Comparison of ENCODE assay signal across 20 cellular contexts in the genomic region with DNA sequence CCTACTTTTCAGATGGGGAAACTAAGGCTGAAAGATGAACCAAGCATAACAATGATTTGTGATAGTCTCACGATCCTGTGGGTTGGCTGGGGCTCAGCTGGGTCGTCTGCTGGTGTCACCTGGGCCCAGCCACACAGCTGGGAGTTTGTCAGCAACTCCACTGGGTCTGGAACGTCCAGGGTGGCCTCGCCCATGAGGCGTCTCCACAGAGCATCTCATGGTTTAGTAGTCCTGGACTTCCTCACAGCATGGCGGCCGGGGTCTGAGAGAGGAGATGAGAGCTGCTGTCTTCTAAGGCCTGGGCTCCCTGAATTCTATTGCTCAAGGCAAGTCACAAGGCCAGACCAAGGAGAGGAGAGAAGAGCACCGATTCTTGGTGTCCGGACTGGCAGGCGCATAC. TPM values are rescaled to one million over a fixed set of nuclear protein-coding genes. Genes with fewer than 3 reads are reported as not detected.
A peak's percentile ranks its signal among the peaks of the same experiment; 100 is the strongest.
DNase-seq lines count a peak whose midpoint lies in the region; ATAC-seq and TF ChIP-seq lines count a peak whose summit lies in the region.
"Had no signal": no experiment of that assay in that cellular context is flagged by ENCODE, and none has a peak within 500 bp of the region (broad histone marks: within the 10 kb centered on the region; RNA-seq: fewer than 3 reads in every experiment).

No MANE protein-coding gene starts in this region.

- no peaks in the 10 kb centered on the region for H4K20me1 ChIP-seq in neural progenitor cell (ENCODE audit: low read depth)
- H4K20me1 ChIP-seq: BLaER1 treated with 17β-estradiol and CSF1 and Interleukin-3, amounts not matched to agents 10 nM and 100 nM had no signal

- TF ChIP-seq CTCF in WERI-Rb-1 (IDR thresholded peaks at IDR 0.05; ENCODE audit: low read depth, low read length) (no peak), glutamatergic neuron (IDR thresholded peaks at IDR 0.05; ENCODE audit: partially characterized antibody, unreplicated experiment) (no peak), neural progenitor cell (IDR thresholded peaks at IDR 0.05) (no peak), type B pancreatic cell (conservative IDR thresholded peaks at IDR 0.05) (no peak)

- H3K4me3 Mint-ChIP-seq in glutamatergic neuron (ENCODE audit: unreplicated experiment), result peak overlapping the region; percentile 36
- no peak overlapping the region for H3K4me3 Mint-ChIP-seq in neural progenitor cell
- H3K4me3 Mint-ChIP-seq in stimulated activated naive B cell treated with anti-CD40 and anti-IgM and Interleukin-4, amounts not matched to agents 10 μg/mL and 1 μg/mL and 100 μg/mL, for 72 hours, result no peak overlapping the region
- no peak overlapping the region for H3K4me3 Mint-ChIP-seq in type B pancreatic cell
- H3K4me3 Mint-ChIP-seq: B cell; CD4-positive, alpha-beta T cell; CD8-positive, alpha-beta T cell had no signal

- no peaks in the 10 kb centered on the region for H3K79me2 ChIP-seq in neural progenitor cell (ENCODE audit: low read depth)

- H3K4me2 ChIP-seq in neural progenitor cell, result no peak overlapping the region
- H3K4me2 ChIP-seq: A549; BLaER1 treated with 17β-estradiol and CSF1 and Interleukin-3, amounts not matched to agents 10 nM and 100 nM had no signal

- H3K4me1 Mint-ChIP-seq in glutamatergic neuron (ENCODE audit: low read depth, unreplicated experiment) (peaks cover 4% of the 10 kb centered on the region), neural progenitor cell (peaks cover 22% of the 10 kb centered on the region), type B pancreatic cell (ENCODE audit: unreplicated experiment) (peaks cover 14% of the 10 kb centered on the region)
- H3K4me1 Mint-ChIP-seq in stimulated activated naive B cell treated with anti-CD40 and anti-IgM and Interleukin-4, amounts not matched to agents 10 μg/mL and 1 μg/mL and 100 μg/mL, for 72 hours, result no peaks in the 10 kb centered on the region
- H3K4me1 Mint-ChIP-seq: B cell had no signal

- DNase-seq in WERI-Rb-1 (no peak), glutamatergic neuron (no peak), neural progenitor cell (ENCODE audit: low spot score) (no peak), type B pancreatic cell (ENCODE audit: extremely low spot score, unreplicated experiment) (no peak)
- DNase-seq in stimulated activated naive B cell treated with anti-CD40 and anti-IgM and Interleukin-4, amounts not matched to agents 10 μg/mL and 1 μg/mL and 100 μg/mL, for 72 hours, result no peak
- DNase-seq: AML-193; Caco-2; Calu3; CD4-positive, alpha-beta T cell; CD8-positive, alpha-beta T cell; DMS79 treated with DMSO at 0.1 percent for 48 hours; GF-D8 had no signal

- no peak overlapping the region for H2AFZ ChIP-seq in neural progenitor cell (replicated peaks)

- peak overlapping the region; percentile 85 for H3K27ac ChIP-seq in WERI-Rb-1
- no peak overlapping the region for H3K27ac ChIP-seq in neural progenitor cell
- H3K27ac ChIP-seq: 22Rv1; A549; BLaER1 treated with 17β-estradiol and CSF1 and Interleukin-3, amounts not matched to agents 10 nM and 100 nM; C4-2B had no signal

- peaks cover 3% of the 10 kb centered on the region for H3K27me3 Mint-ChIP-seq in glutamatergic neuron (ENCODE audit: unreplicated experiment)
- peaks cover 5% of the 10 kb centered on the region for H3K27me3 Mint-ChIP-seq in neural progenitor cell (ENCODE audit: insufficient read depth, low read depth)
- peaks cover 0 to 3% of the 10 kb centered on the region in 2 donors for H3K27me3 Mint-ChIP-seq in stimulated activated naive B cell treated with anti-CD40 and anti-IgM and Interleukin-4, amounts not matched to agents 10 μg/mL and 1 μg/mL and 100 μg/mL, for 72 hours
- peaks cover 16% of the 10 kb centered on the region for H3K27me3 Mint-ChIP-seq in type B pancreatic cell

- H3K27ac Mint-ChIP-seq in glutamatergic neuron (ENCODE audit: unreplicated experiment) (peak overlapping the region; percentile 46), neural progenitor cell (peak overlapping the region; percentile 76), type B pancreatic cell (no peak overlapping the region)
- peak overlapping the region; percentile 32 for H3K27ac Mint-ChIP-seq in stimulated activated naive B cell treated with anti-CD40 and anti-IgM and Interleukin-4, amounts not matched to agents 10 μg/mL and 1 μg/mL and 100 μg/mL, for 72 hours
- H3K27ac Mint-ChIP-seq: B cell; CD4-positive, alpha-beta T cell; CD8-positive, alpha-beta T cell had no signal

- H3K36me3 Mint-ChIP-seq in glutamatergic neuron (ENCODE audit: unreplicated experiment), result no peaks in the 10 kb centered on the region
- no peaks in the 10 kb centered on the region for H3K36me3 Mint-ChIP-seq in neural progenitor cell
- no peaks in the 10 kb centered on the region for H3K36me3 Mint-ChIP-seq in stimulated activated naive B cell treated with anti-CD40 and anti-IgM and Interleukin-4, amounts not matched to agents 10 μg/mL and 1 μg/mL and 100 μg/mL, for 72 hours
- no peaks in the 10 kb centered on the region for H3K36me3 Mint-ChIP-seq in type B pancreatic cell
- H3K36me3 Mint-ChIP-seq: CD8-positive, alpha-beta T cell had no signal

- H3K4me3 ChIP-seq in WERI-Rb-1 (ENCODE audit: low read depth, low read length) (no peak overlapping the region), neural progenitor cell (no peak overlapping the region)
- H3K4me3 ChIP-seq: A549; BLaER1 treated with 17β-estradiol and CSF1 and Interleukin-3, amounts not matched to agents 10 nM and 100 nM had no signal

- H3K36me3 ChIP-seq in WERI-Rb-1 (no peaks in the 10 kb centered on the region), neural progenitor cell (no peaks in the 10 kb centered on the region)
- H3K36me3 ChIP-seq: BLaER1 treated with 17β-estradiol and CSF1 and Interleukin-3, amounts not matched to agents 10 nM and 100 nM had no signal

- H3K27me3 ChIP-seq in WERI-Rb-1 (ENCODE audit: insufficient read depth, low read depth, severe bottlenecking), result no peaks in the 10 kb centered on the region
- H3K27me3 ChIP-seq in neural progenitor cell, result no peaks in the 10 kb centered on the region
- H3K27me3 ChIP-seq: BLaER1 treated with 17β-estradiol and CSF1 and Interleukin-3, amounts not matched to agents 10 nM and 100 nM had no signal

- H3K4me1 ChIP-seq in neural progenitor cell, result no peaks in the 10 kb centered on the region
- H3K4me1 ChIP-seq: A549 had no signal

- H3K9me3 Mint-ChIP-seq in glutamatergic neuron (ENCODE audit: unreplicated experiment), result peaks cover 8% of the 10 kb centered on the region
- H3K9me3 Mint-ChIP-seq in neural progenitor cell, result no peaks in the 10 kb centered on the region
- H3K9me3 Mint-ChIP-seq in stimulated activated naive B cell treated with anti-CD40 and anti-IgM and Interleukin-4, amounts not matched to agents 10 μg/mL and 1 μg/mL and 100 μg/mL, for 72 hours, result peaks cover 0 to 2% of the 10 kb centered on the region in 2 donors
- H3K9me3 Mint-ChIP-seq in type B pancreatic cell, result no peaks in the 10 kb centered on the region
- H3K9me3 Mint-ChIP-seq: CD4-positive, alpha-beta T cell; CD8-positive, alpha-beta T cell had no signal

- no peak for ATAC-seq in stimulated activated naive B cell treated with anti-CD40 and anti-IgM and Interleukin-4, amounts not matched to agents 10 μg/mL and 1 μg/mL and 100 μg/mL, for 72 hours (replicated peaks)
- no peak for ATAC-seq in GM21515 (IDR thresholded peaks at IDR 0.05; ENCODE audit: unreplicated experiment)
- ATAC-seq in GM18502 (IDR thresholded peaks at IDR 0.05; ENCODE audit: poor library complexity, unreplicated experiment), result no peak
- ATAC-seq: A549; CD8-positive, alpha-beta T cell had no signal

- no peak overlapping the region for H3K9ac ChIP-seq in neural progenitor cell
- H3K9ac ChIP-seq: BLaER1 treated with 17β-estradiol and CSF1 and Interleukin-3, amounts not matched to agents 10 nM and 100 nM had no signal

- H3F3A ChIP-seq in neural progenitor cell (ENCODE audit: low read depth), result no peaks in the 10 kb centered on the region

- no peaks in the 10 kb centered on the region for H3K9me3 ChIP-seq in WERI-Rb-1 (ENCODE audit: severe bottlenecking)
- H3K9me3 ChIP-seq in neural progenitor cell (ENCODE audit: low read depth), result no peaks in the 10 kb centered on the region
- H3K9me3 ChIP-seq: A549; BLaER1 treated with 17β-estradiol and CSF1 and Interleukin-3, amounts not matched to agents 10 nM and 100 nM; Caco-2 had no signal

RNA-seq across cellular contexts. Expression of gene WFDC1, which starts 24.1 kb away (rescaled TPM):
- 0.93 TPM for total RNA-seq in glutamatergic neuron (ENCODE audit: unreplicated experiment)
- not detected in 2 replicates for total RNA-seq in neural progenitor cell (ENCODE audit: low replicate concordance)
- 0.95 and 2.0 TPM in 2 replicates for total RNA-seq in type B pancreatic cell (ENCODE audit: low replicate concordance)
- total RNA-seq: A172; B cell; Caco-2; Calu3; CD4-positive, alpha-beta T cell; CD8-positive, alpha-beta T cell had no signal

RNA-seq across cellular contexts. Expression of gene KCNG4, which starts 30.7 kb away (rescaled TPM):
- total RNA-seq in glutamatergic neuron (ENCODE audit: unreplicated experiment) (not detected), neural progenitor cell (ENCODE audit: low replicate concordance) (not detected in 2 replicates), type B pancreatic cell (ENCODE audit: low replicate concordance) (0.12 and 0.17 TPM in 2 replicates)
- total RNA-seq: B cell; Caco-2; Calu3; CD4-positive, alpha-beta T cell; CD8-positive, alpha-beta T cell had no signal
